In genomic region chr4:69999420-69999819, GRCh38 we compare ENCODE assay signal across 26 cellular contexts. TPM values are rescaled to one million over a fixed set of nuclear protein-coding genes. Genes with fewer than 3 reads are reported as not detected.
A peak's percentile ranks its signal among the peaks of the same experiment; 100 is the strongest.
DNase-seq lines count a peak whose midpoint lies in the region; ATAC-seq, FAIRE-seq and TF ChIP-seq lines count a peak whose summit lies in the region.
"Had no signal": no experiment of that assay in that cellular context is flagged by ENCODE, and none has a peak within 500 bp of the region (broad histone marks: within the 10 kb centered on the region; RNA-seq: fewer than 3 reads in every experiment).

No MANE protein-coding gene starts in this region.

- TF ChIP-seq EP300 in GM12878 (IDR thresholded peaks at IDR 0.05; ENCODE audit: borderline replicate concordance in 1 of 2, control insufficient read depth in 1 of 2, low read depth in 2 of 2, low read length in 2 of 2) = no peak

- POLR2A ChIA-PET in GM12878 (lab: Charles Lee) = no interaction called here

- no peaks in the 10 kb centered on the region for H3K27me3 ChIP-seq in GM12878 (replicated peaks in 1 of 2; ENCODE audit: control insufficient read depth in 2 of 2, insufficient read depth in 2 of 2, low read length in 1 of 2)
- H3K27me3 ChIP-seq: heart right ventricle, transverse colon had no signal

- no peak for TF ChIP-seq POLR2A in GM12878 (IDR thresholded peaks at IDR 0.05; ENCODE audit: low read depth, low read length)

- no peak for DNase-seq in GM12878 (ENCODE audit: low read depth, low spot score)
- DNase-seq in kidney glomerular epithelial cell (lab: John Stamatoyannopoulos, UW) = peak; percentile 6
- no peak for DNase-seq in NCI-H1048 (lab: John Stamatoyannopoulos, UW)
- no peak for DNase-seq in NCI-H2196 (lab: John Stamatoyannopoulos, UW; ENCODE audit: unreplicated experiment)
- no peak for DNase-seq in cardiac septum (ENCODE audit: low spot score)
- DNase-seq: activated CD4-positive, alpha-beta memory T cell treated with anti-CD3 and anti-CD28 coated beads, Interleukin-2, amount 10 ng/mL, durations not matched to agents 7 days and 5 days; activated CD4-positive, CD25-positive, alpha-beta regulatory T cell; activated gamma-delta T cell treated with Interleukin-2 at 50 U/mL for 16 hours; activated T-cell treated with anti-CD3 and anti-CD28 coated beads for 4 hours; amniotic stem cell; CD4-positive, alpha-beta T cell; DMS153; effector memory CD4-positive, alpha-beta T cell; heart right ventricle; immature natural killer cell; NCI-H1417; NCI-H526; stimulated activated naive CD8-positive, alpha-beta T cell treated with anti-CD3 and anti-CD28 coated beads, Interleukin-15, Interleukin-2, amounts not matched to agents 100 U/mL and 50 U/mL, for 24 hours; transverse colon had no signal

- H4K20me1 ChIP-seq in GM12878 (ENCODE audit: control insufficient read depth, insufficient read depth) = no peaks in the 10 kb centered on the region

- SMC1A ChIA-PET in GM12878 (lab: Charles Lee; ENCODE audit: uncharacterized antibody, unreplicated experiment) = interaction anchor here (1.0 kb wide), 1 partner anchor 10 kb away, joined by 5 read pairs; no protein-coding TSS in a partner anchor

- no peak for TF ChIP-seq RAD21 in GM12878 (IDR thresholded peaks at IDR 0.05; ENCODE audit: insufficient read depth, low read depth, low read length)

- H3K9ac ChIP-seq in GM12878 (ENCODE audit: control insufficient read depth, insufficient read depth, low read length) = no peak overlapping the region

- H2AFZ ChIP-seq in GM12878 (ENCODE audit: control insufficient read depth, low read depth, low read length) = no peak overlapping the region

- no peaks in the 10 kb centered on the region for H3K9me3 ChIP-seq in GM12878 (replicated peaks; ENCODE audit: control insufficient read depth, insufficient read depth, low read length)
- H3K9me3 ChIP-seq: heart right ventricle, prostate gland, transverse colon had no signal

- no peak for FAIRE-seq in GM12878 (lab: Jason Lieb, UNC)
- FAIRE-seq: H1 had no signal

- no peaks in the 10 kb centered on the region for H3K79me2 ChIP-seq in GM12878 (ENCODE audit: control insufficient read depth, insufficient read depth, low read length)

- TF ChIP-seq CTCF in GM12878 (IDR thresholded peaks at IDR 0.05 in 2 of 3, conservative IDR thresholded peaks at IDR 0.05 in 1 of 3; ENCODE audit: control insufficient read depth in 2 of 3, extremely low read depth in 1 of 3, insufficient read depth in 1 of 3, low read depth in 3 of 3, low read length in 3 of 3) = no peak

- no TSS peak for BruUV-seq in GM12878 (replicated peaks; lab: Mats Ljungman, UMichigan)

- no peaks in the 10 kb centered on the region for H3K4me1 ChIP-seq in GM12878 (ENCODE audit: control insufficient read depth, insufficient read depth, low read length)
- H3K4me1 ChIP-seq: heart right ventricle, prostate gland, transverse colon had no signal

- intact Hi-C loops in GM12878 (cut with micrococcal nuclease; ENCODE audit: unreplicated experiment) (no loop called here), cardiac septum (cut with DNase I) (no loop called here)

- in situ Hi-C loops in GM12878 (cut with MboI) = no loop called here

- peak; percentile 68 for ATAC-seq in GM18873 (IDR thresholded peaks at IDR 0.05; ENCODE audit: low FRiP score, unreplicated experiment)
- peak; percentile 72 for ATAC-seq in HG03439 (IDR thresholded peaks at IDR 0.05; ENCODE audit: unreplicated experiment)
- peak; percentile 63 for ATAC-seq in GM12878
- ATAC-seq: heart right ventricle; Right ventricle myocardium inferior; stimulated activated naive CD8-positive, alpha-beta T cell treated with anti-CD3 and anti-CD28 coated beads, Interleukin-15, Interleukin-2, amounts not matched to agents 100 U/mL and 50 U/mL, for 24 hours had no signal

- CTCF ChIA-PET in GM12878 (lab: Yijun Ruan, JAX) = no interaction called here

- no peaks in the 10 kb centered on the region for H3K36me3 ChIP-seq in GM12878 (ENCODE audit: control insufficient read depth in 2 of 2, insufficient read depth in 2 of 2, low read length in 1 of 2)
- H3K36me3 ChIP-seq: heart right ventricle, prostate gland, transverse colon had no signal

- RAD21 ChIA-PET in GM12878 (lab: Charles Lee; ENCODE audit: unreplicated experiment) = no interaction called here

- 51% methylated on average over 3 of the region's 3 CpGs for WGBS in GM12878 (ENCODE audit: insufficient coverage, insufficient replicate concordance, low lambda C conversion rate, missing lambda C conversion rate)

- no peak overlapping the region for H3K4me3 ChIP-seq in GM12878
- H3K4me3 ChIP-seq: heart right ventricle, prostate gland, skin epidermis, transverse colon had no signal

- no peak overlapping the region for H3K27ac ChIP-seq in GM12878 (ENCODE audit: control insufficient read depth, insufficient read depth)
- H3K27ac ChIP-seq: heart right ventricle, prostate gland, skin epidermis, transverse colon had no signal

- H3K4me2 ChIP-seq in GM12878 (ENCODE audit: control insufficient read depth, insufficient read depth) = no peak overlapping the region

RNA-seq across cellular contexts. Expression of gene STATH, which starts 3.7 kb away (rescaled TPM):
- not detected in 2 replicates for total RNA-seq in GM12878 (2013; cell fraction: nucleolus; rRNA removed)
- total RNA-seq in GM12878 (2014; rRNA removed) (not detected in 2 replicates), GM12878 (2014; rRNA removed; fragmentation: Illumina TruSeq; extraction: Trizol) (not detected in 2 replicates), GM12878 (2021) (not detected in 2 replicates), cardiac septum (not detected)
- not detected for polyA plus RNA-seq in GM12878 (2011; ENCODE audit: low read depth)
- polyA plus RNA-seq in GM12878 (2011; rRNA removed) (not detected in 2 replicates), GM12878 (2014; fragmentation: Illumina TruSeq; extraction: Trizol) (0.21 TPM in 1 of 2 replicates, not detected in the other), GM12878 (2014; fragmentation: Nextera tagmentation; extraction: Ambion mirVana) (not detected), GM12878 (2014; rRNA removed) (not detected in 2 replicates), GM12878 (2016; fragmentation: Nextera tagmentation; extraction: Ambion mirVana) (not detected)
- not detected in 2 replicates for polyA plus RNA-seq in GM12878 (2011; cell fraction: cytosol; rRNA removed)
- not detected in 2 replicates for polyA plus RNA-seq in GM12878 (2011; cell fraction: nucleus; rRNA removed)
- polyA plus RNA-seq in GM12878 (2012) = not detected in 2 replicates
- not detected in 2 replicates for polyA minus RNA-seq in GM12878 (2011; rRNA and poly(A)+ RNA removed)
- not detected in 2 replicates for polyA minus RNA-seq in GM12878 (2011; cell fraction: cytosol; rRNA and poly(A)+ RNA removed)
- not detected in 2 replicates for polyA minus RNA-seq in GM12878 (2011; cell fraction: nucleus; rRNA and poly(A)+ RNA removed)
- total RNA-seq: activated CD4-positive, alpha-beta memory T cell treated with anti-CD3 and anti-CD28 coated beads, Interleukin-2, amount 10 ng/mL, durations not matched to agents 7 days and 5 days; CD4-positive, alpha-beta T cell; H1; heart right ventricle; lower leg skin; prostate gland; Right ventricle myocardium inferior; transverse colon had no signal
- polyA plus RNA-seq: H1, heart right ventricle, immature natural killer cell had no signal

RNA-seq across cellular contexts. Expression of gene HTN3, which starts 28.8 kb away (rescaled TPM):
- not detected in 2 replicates for total RNA-seq in GM12878 (2013; cell fraction: nucleolus; rRNA removed)
- total RNA-seq in GM12878 (2014; rRNA removed) (not detected in 2 replicates), GM12878 (2014; rRNA removed; fragmentation: Illumina TruSeq; extraction: Trizol) (not detected in 2 replicates), GM12878 (2021) (not detected in 2 replicates), cardiac septum (not detected)
- polyA plus RNA-seq in GM12878 (2011; ENCODE audit: low read depth) = not detected
- polyA plus RNA-seq in GM12878 (2011; rRNA removed) (not detected in 2 replicates), GM12878 (2014; fragmentation: Illumina TruSeq; extraction: Trizol) (not detected in 2 replicates), GM12878 (2014; fragmentation: Nextera tagmentation; extraction: Ambion mirVana) (not detected), GM12878 (2014; rRNA removed) (not detected in 2 replicates), GM12878 (2016; fragmentation: Nextera tagmentation; extraction: Ambion mirVana) (not detected)
- not detected in 2 replicates for polyA plus RNA-seq in GM12878 (2011; cell fraction: cytosol; rRNA removed)
- not detected in 2 replicates for polyA plus RNA-seq in GM12878 (2011; cell fraction: nucleus; rRNA removed)
- not detected in 2 replicates for polyA plus RNA-seq in GM12878 (2012)
- polyA minus RNA-seq in GM12878 (2011; rRNA and poly(A)+ RNA removed) = not detected in 2 replicates
- not detected in 2 replicates for polyA minus RNA-seq in GM12878 (2011; cell fraction: cytosol; rRNA and poly(A)+ RNA removed)
- not detected in 2 replicates for polyA minus RNA-seq in GM12878 (2011; cell fraction: nucleus; rRNA and poly(A)+ RNA removed)
- total RNA-seq: activated CD4-positive, alpha-beta memory T cell treated with anti-CD3 and anti-CD28 coated beads, Interleukin-2, amount 10 ng/mL, durations not matched to agents 7 days and 5 days; CD4-positive, alpha-beta T cell; H1; heart right ventricle; lower leg skin; prostate gland; Right ventricle myocardium inferior; transverse colon had no signal
- polyA plus RNA-seq: H1, heart right ventricle, immature natural killer cell had no signal

RNA-seq across cellular contexts. Expression of gene CSN2, which starts 33.9 kb away (rescaled TPM):
- total RNA-seq in GM12878 (2013; cell fraction: nucleolus; rRNA removed) = not detected in 2 replicates
- total RNA-seq in GM12878 (2014; rRNA removed) (not detected in 2 replicates), GM12878 (2014; rRNA removed; fragmentation: Illumina TruSeq; extraction: Trizol) (not detected in 2 replicates), GM12878 (2021) (not detected in 2 replicates), cardiac septum (not detected)
- polyA plus RNA-seq in GM12878 (2011; ENCODE audit: low read depth) = not detected
- polyA plus RNA-seq in GM12878 (2011; rRNA removed) (not detected in 2 replicates), GM12878 (2014; fragmentation: Illumina TruSeq; extraction: Trizol) (not detected in 2 replicates), GM12878 (2014; fragmentation: Nextera tagmentation; extraction: Ambion mirVana) (not detected), GM12878 (2014; rRNA removed) (not detected in 2 replicates), GM12878 (2016; fragmentation: Nextera tagmentation; extraction: Ambion mirVana) (not detected)
- not detected in 2 replicates for polyA plus RNA-seq in GM12878 (2011; cell fraction: cytosol; rRNA removed)
- not detected in 2 replicates for polyA plus RNA-seq in GM12878 (2011; cell fraction: nucleus; rRNA removed)
- not detected in 2 replicates for polyA plus RNA-seq in GM12878 (2012)
- polyA minus RNA-seq in GM12878 (2011; rRNA and poly(A)+ RNA removed) = not detected in 2 replicates
- not detected in 2 replicates for polyA minus RNA-seq in GM12878 (2011; cell fraction: cytosol; rRNA and poly(A)+ RNA removed)
- not detected in 2 replicates for polyA minus RNA-seq in GM12878 (2011; cell fraction: nucleus; rRNA and poly(A)+ RNA removed)
- total RNA-seq: activated CD4-positive, alpha-beta memory T cell treated with anti-CD3 and anti-CD28 coated beads, Interleukin-2, amount 10 ng/mL, durations not matched to agents 7 days and 5 days; CD4-positive, alpha-beta T cell; H1; heart right ventricle; lower leg skin; prostate gland; Right ventricle myocardium inferior; transverse colon had no signal
- polyA plus RNA-seq: H1, heart right ventricle, immature natural killer cell had no signal

RNA-seq across cellular contexts. Expression of gene HTN1, which starts 50.8 kb away (rescaled TPM):
- total RNA-seq in GM12878 (2013; cell fraction: nucleolus; rRNA removed) = not detected in 2 replicates
- total RNA-seq in GM12878 (2014; rRNA removed) = not detected in 2 replicates
- not detected in 2 replicates for total RNA-seq in GM12878 (2014; rRNA removed; fragmentation: Illumina TruSeq; extraction: Trizol)
- not detected in 2 replicates for total RNA-seq in GM12878 (2021)
- not detected for polyA plus RNA-seq in GM12878 (2011; ENCODE audit: low read depth)
- not detected in 2 replicates for polyA plus RNA-seq in GM12878 (2011; rRNA removed)
- polyA plus RNA-seq in GM12878 (2011; cell fraction: cytosol; rRNA removed) = not detected in 2 replicates
- polyA plus RNA-seq in GM12878 (2011; cell fraction: nucleus; rRNA removed) = not detected in 2 replicates
- polyA plus RNA-seq in GM12878 (2012) = not detected in 2 replicates
- polyA plus RNA-seq in GM12878 (2014; fragmentation: Illumina TruSeq; extraction: Trizol) = 0.03 TPM in 1 of 2 replicates, not detected in the other
- polyA plus RNA-seq in GM12878 (2014; fragmentation: Nextera tagmentation; extraction: Ambion mirVana) = not detected
- polyA plus RNA-seq in GM12878 (2014; rRNA removed) = not detected in 2 replicates
- polyA plus RNA-seq in GM12878 (2016; fragmentation: Nextera tagmentation; extraction: Ambion mirVana) = not detected
- polyA minus RNA-seq in GM12878 (2011; rRNA and poly(A)+ RNA removed) = not detected in 2 replicates
- not detected in 2 replicates for polyA minus RNA-seq in GM12878 (2011; cell fraction: cytosol; rRNA and poly(A)+ RNA removed)
- polyA minus RNA-seq in GM12878 (2011; cell fraction: nucleus; rRNA and poly(A)+ RNA removed) = not detected in 2 replicates
- not detected for total RNA-seq in cardiac septum
- total RNA-seq: activated CD4-positive, alpha-beta memory T cell treated with anti-CD3 and anti-CD28 coated beads, Interleukin-2, amount 10 ng/mL, durations not matched to agents 7 days and 5 days; CD4-positive, alpha-beta T cell; H1; heart right ventricle; lower leg skin; prostate gland; Right ventricle myocardium inferior; transverse colon had no signal
- polyA plus RNA-seq: H1, heart right ventricle, immature natural killer cell had no signal
